Comparison of ENCODE assay signal across 2 cellular contexts in genomic region chr9:3008091-3008490, GRCh38.
TF ChIP-seq lines count a peak whose summit lies in the region.

No MANE protein-coding gene starts in this region.

TF ChIP-seq in Ishikawa, 13 proteins besides CTCF, POLR2A, EP300 and RAD21:
- TF ChIP-seq YY1 (IDR thresholded peaks at IDR 0.05; ENCODE audit: low read depth): no peak
- TF ChIP-seq NFIC (IDR thresholded peaks at IDR 0.05): no peak
- TF ChIP-seq TEAD4 (IDR thresholded peaks at IDR 0.05): no peak
- TF ChIP-seq TCF12 (IDR thresholded peaks at IDR 0.05; ENCODE audit: low read depth): no peak
- TF ChIP-seq MAX (IDR thresholded peaks at IDR 0.05): no peak
- TF ChIP-seq ZBTB7A (IDR thresholded peaks at IDR 0.05; ENCODE audit: low read depth): no peak
- no peak for TF ChIP-seq FOXM1 (IDR thresholded peaks at IDR 0.05; ENCODE audit: borderline replicate concordance, low read depth)
- no peak for TF ChIP-seq TAF1 (IDR thresholded peaks at IDR 0.05; ENCODE audit: low read depth)
- no peak for TF ChIP-seq CEBPB (IDR thresholded peaks at IDR 0.05)
- TF ChIP-seq CREB1 (IDR thresholded peaks at IDR 0.05; ENCODE audit: low read depth): no peak
- no peak for TF ChIP-seq EGR1 (IDR thresholded peaks at IDR 0.05)
- no peak for TF ChIP-seq REST (IDR thresholded peaks at IDR 0.05; ENCODE audit: low read depth)
- no peak for TF ChIP-seq USF1 (IDR thresholded peaks at IDR 0.05)

TF ChIP-seq in H1, 55 proteins besides CTCF, POLR2A, EP300 and RAD21:
- TF ChIP-seq ATF2 (IDR thresholded peaks at IDR 0.05; ENCODE audit: low read length): no peak
- TF ChIP-seq BCL11A (IDR thresholded peaks at IDR 0.05; ENCODE audit: low read depth in 2 of 2, low read length in 2 of 2): no peak
- no peak for TF ChIP-seq E2F6 (IDR thresholded peaks at IDR 0.05)
